9 cellular contexts compared by ENCODE assay signal in genomic region chr17:50949128-50950001, GRCh38.
DNase-seq lines count a peak whose midpoint lies in the region; ATAC-seq and TF ChIP-seq lines count a peak whose summit lies in the region.
"Had no signal": no experiment of that assay in that cellular context is flagged by ENCODE, and none has a peak within 500 bp of the region (broad histone marks: within the 10 kb centered on the region; RNA-seq: fewer than 3 reads in every experiment).

No MANE protein-coding gene starts in this region.

- H3K9me3 ChIP-seq in right atrium auricular region: no peaks in the 10 kb centered on the region
- no peaks in the 10 kb centered on the region for H3K9me3 ChIP-seq in skeletal muscle satellite cell (replicated peaks; ENCODE audit: low read length)

- in situ Hi-C loops in GM13977 (cut with MboI; ENCODE audit: low pct_unique_long_range_greater_than_20kb, low sequenced_read_pairs, unreplicated experiment) (loop anchor here (10.0 kb wide), 1 partner anchor 165 kb away; no protein-coding TSS in a partner anchor), G401 (cut with HindIII; ENCODE audit: low sequenced_read_pairs) (loop anchor here (5.0 kb wide), 1 partner anchor 47 kb away; no protein-coding TSS in a partner anchor)

- H3K27me3 ChIP-seq in right atrium auricular region (no peaks in the 10 kb centered on the region), skeletal muscle satellite cell (ENCODE audit: control insufficient read depth, insufficient read depth, low read length) (no peaks in the 10 kb centered on the region)

- peak overlapping the region; percentile 73 for H3K4me2 ChIP-seq in skeletal muscle satellite cell (ENCODE audit: low read length)

- no peaks in the 10 kb centered on the region for H3K36me3 ChIP-seq in right atrium auricular region
- no peaks in the 10 kb centered on the region for H3K36me3 ChIP-seq in skeletal muscle satellite cell (ENCODE audit: insufficient read depth, low read length)

- no peak overlapping the region for H3K4me3 Mint-ChIP-seq in immature natural killer cell
- H3K4me3 Mint-ChIP-seq: central memory CD8-positive, alpha-beta T cell had no signal

- peak overlapping the region; percentile 80 for H3K9ac ChIP-seq in skeletal muscle satellite cell (ENCODE audit: low read depth, low read length)

- no peaks in the 10 kb centered on the region for H3K9me3 Mint-ChIP-seq in immature natural killer cell
- H3K9me3 Mint-ChIP-seq: central memory CD8-positive, alpha-beta T cell had no signal

- peak overlapping the region in 1 of 6 donors; percentile 4 for H3K27ac Mint-ChIP-seq in immature natural killer cell

- H3K36me3 Mint-ChIP-seq in immature natural killer cell: no peaks in the 10 kb centered on the region

- no peak for TF ChIP-seq CTCF in GM13977 (IDR thresholded peaks at IDR 0.05; ENCODE audit: extremely low read depth, insufficient read depth, missing control alignments)
- no peak for TF ChIP-seq CTCF in VCaP (conservative IDR thresholded peaks at IDR 0.05)
- no peak for TF ChIP-seq CTCF in right atrium auricular region (IDR thresholded peaks at IDR 0.05)

- no peak for ATAC-seq in HG02588 (IDR thresholded peaks at IDR 0.05; ENCODE audit: unreplicated experiment)

- DNase-seq in GM13977 (ENCODE audit: low spot score): peak; percentile 12
- no peak for DNase-seq in right atrium auricular region (ENCODE audit: low spot score)
- DNase-seq in G401 (ENCODE audit: low spot score): no peak
- DNase-seq in immature natural killer cell: no peak
- DNase-seq in activated CD4-positive, alpha-beta T cell treated with anti-CD3 and anti-CD28 coated beads for 48 hours: no peak

- H3K4me3 ChIP-seq in right atrium auricular region: no peak overlapping the region
- H3K4me3 ChIP-seq in skeletal muscle satellite cell (ENCODE audit: low read length): peak overlapping the region; percentile 46

- H3K27ac ChIP-seq in VCaP (peak overlapping the region; percentile 99), right atrium auricular region (peak overlapping the region; percentile 75 to 86)

- H3K4me1 ChIP-seq in right atrium auricular region (peaks cover 0 to 49% of the 10 kb centered on the region in 2 donors), skeletal muscle satellite cell (ENCODE audit: control insufficient read depth, insufficient read depth, low read length) (peaks cover 63% of the 10 kb centered on the region)

- H3K27me3 Mint-ChIP-seq in immature natural killer cell (ENCODE audit: low read depth in 3 of 3): peaks cover 0 to 5% (median 5%) of the 10 kb centered on the region in 3 donors

- H3K4me1 Mint-ChIP-seq in immature natural killer cell: peaks cover 7 to 8% of the 10 kb centered on the region in 2 donors
